Comparison of ENCODE assay signal across 1 cellular context in the genomic region with DNA sequence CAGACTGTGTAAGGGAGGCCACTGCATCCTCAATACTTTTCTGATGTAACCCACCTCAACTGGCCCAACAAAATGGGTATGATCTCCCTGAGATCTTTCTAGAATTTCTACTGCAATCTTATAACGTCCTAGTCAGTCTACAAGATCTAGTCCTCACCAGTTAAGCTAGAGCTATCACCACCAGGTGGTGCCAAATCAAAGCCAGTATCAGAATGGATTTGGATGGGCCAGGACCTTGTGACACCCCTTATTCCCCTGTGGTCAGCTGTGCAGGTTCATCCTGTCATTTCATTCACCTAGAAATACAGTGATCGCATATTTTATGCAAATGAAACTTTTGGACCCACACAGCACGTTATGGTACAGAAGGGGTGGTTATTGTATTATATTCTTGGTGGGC.
A peak's percentile ranks its signal among the peaks of the same experiment; 100 is the strongest.
TF ChIP-seq lines count a peak whose summit lies in the region.

No MANE protein-coding gene starts in this region.

TF ChIP-seq in H1, 55 proteins besides CTCF, POLR2A, EP300 and RAD21:
- TF ChIP-seq, protein P1, sequence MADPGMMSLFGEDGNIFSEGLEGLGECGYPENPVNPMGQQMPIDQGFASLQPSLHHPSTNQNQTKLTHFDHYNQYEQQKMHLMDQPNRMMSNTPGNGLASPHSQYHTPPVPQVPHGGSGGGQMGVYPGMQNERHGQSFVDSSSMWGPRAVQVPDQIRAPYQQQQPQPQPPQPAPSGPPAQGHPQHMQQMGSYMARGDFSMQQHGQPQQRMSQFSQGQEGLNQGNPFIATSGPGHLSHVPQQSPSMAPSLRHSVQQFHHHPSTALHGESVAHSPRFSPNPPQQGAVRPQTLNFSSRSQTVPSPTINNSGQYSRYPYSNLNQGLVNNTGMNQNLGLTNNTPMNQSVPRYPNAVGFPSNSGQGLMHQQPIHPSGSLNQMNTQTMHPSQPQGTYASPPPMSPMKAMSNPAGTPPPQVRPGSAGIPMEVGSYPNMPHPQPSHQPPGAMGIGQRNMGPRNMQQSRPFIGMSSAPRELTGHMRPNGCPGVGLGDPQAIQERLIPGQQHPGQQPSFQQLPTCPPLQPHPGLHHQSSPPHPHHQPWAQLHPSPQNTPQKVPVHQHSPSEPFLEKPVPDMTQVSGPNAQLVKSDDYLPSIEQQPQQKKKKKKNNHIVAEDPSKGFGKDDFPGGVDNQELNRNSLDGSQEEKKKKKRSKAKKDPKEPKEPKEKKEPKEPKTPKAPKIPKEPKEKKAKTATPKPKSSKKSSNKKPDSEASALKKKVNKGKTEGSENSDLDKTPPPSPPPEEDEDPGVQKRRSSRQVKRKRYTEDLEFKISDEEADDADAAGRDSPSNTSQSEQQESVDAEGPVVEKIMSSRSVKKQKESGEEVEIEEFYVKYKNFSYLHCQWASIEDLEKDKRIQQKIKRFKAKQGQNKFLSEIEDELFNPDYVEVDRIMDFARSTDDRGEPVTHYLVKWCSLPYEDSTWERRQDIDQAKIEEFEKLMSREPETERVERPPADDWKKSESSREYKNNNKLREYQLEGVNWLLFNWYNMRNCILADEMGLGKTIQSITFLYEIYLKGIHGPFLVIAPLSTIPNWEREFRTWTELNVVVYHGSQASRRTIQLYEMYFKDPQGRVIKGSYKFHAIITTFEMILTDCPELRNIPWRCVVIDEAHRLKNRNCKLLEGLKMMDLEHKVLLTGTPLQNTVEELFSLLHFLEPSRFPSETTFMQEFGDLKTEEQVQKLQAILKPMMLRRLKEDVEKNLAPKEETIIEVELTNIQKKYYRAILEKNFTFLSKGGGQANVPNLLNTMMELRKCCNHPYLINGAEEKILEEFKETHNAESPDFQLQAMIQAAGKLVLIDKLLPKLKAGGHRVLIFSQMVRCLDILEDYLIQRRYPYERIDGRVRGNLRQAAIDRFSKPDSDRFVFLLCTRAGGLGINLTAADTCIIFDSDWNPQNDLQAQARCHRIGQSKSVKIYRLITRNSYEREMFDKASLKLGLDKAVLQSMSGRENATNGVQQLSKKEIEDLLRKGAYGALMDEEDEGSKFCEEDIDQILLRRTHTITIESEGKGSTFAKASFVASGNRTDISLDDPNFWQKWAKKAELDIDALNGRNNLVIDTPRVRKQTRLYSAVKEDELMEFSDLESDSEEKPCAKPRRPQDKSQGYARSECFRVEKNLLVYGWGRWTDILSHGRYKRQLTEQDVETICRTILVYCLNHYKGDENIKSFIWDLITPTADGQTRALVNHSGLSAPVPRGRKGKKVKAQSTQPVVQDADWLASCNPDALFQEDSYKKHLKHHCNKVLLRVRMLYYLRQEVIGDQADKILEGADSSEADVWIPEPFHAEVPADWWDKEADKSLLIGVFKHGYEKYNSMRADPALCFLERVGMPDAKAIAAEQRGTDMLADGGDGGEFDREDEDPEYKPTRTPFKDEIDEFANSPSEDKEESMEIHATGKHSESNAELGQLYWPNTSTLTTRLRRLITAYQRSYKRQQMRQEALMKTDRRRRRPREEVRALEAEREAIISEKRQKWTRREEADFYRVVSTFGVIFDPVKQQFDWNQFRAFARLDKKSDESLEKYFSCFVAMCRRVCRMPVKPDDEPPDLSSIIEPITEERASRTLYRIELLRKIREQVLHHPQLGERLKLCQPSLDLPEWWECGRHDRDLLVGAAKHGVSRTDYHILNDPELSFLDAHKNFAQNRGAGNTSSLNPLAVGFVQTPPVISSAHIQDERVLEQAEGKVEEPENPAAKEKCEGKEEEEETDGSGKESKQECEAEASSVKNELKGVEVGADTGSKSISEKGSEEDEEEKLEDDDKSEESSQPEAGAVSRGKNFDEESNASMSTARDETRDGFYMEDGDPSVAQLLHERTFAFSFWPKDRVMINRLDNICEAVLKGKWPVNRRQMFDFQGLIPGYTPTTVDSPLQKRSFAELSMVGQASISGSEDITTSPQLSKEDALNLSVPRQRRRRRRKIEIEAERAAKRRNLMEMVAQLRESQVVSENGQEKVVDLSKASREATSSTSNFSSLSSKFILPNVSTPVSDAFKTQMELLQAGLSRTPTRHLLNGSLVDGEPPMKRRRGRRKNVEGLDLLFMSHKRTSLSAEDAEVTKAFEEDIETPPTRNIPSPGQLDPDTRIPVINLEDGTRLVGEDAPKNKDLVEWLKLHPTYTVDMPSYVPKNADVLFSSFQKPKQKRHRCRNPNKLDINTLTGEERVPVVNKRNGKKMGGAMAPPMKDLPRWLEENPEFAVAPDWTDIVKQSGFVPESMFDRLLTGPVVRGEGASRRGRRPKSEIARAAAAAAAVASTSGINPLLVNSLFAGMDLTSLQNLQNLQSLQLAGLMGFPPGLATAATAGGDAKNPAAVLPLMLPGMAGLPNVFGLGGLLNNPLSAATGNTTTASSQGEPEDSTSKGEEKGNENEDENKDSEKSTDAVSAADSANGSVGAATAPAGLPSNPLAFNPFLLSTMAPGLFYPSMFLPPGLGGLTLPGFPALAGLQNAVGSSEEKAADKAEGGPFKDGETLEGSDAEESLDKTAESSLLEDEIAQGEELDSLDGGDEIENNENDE (IDR thresholded peaks at IDR 0.05; ENCODE audit: insufficient replicate concordance, low read length) = no peak
- TF ChIP-seq HDAC2 (IDR thresholded peaks at IDR 0.05; ENCODE audit: borderline replicate concordance in 1 of 2, low read depth in 2 of 2, low read length in 2 of 2) = 0 out of 4 replicates have a peak, but pooled peaks of 1 of the 2 experiments have one; percentile 20
- peak; percentile 33 for TF ChIP-seq NANOG (IDR thresholded peaks at IDR 0.05; ENCODE audit: insufficient read depth, low read depth, low read length, poor library complexity, severe bottlenecking)
- TF ChIP-seq, protein P2, sequence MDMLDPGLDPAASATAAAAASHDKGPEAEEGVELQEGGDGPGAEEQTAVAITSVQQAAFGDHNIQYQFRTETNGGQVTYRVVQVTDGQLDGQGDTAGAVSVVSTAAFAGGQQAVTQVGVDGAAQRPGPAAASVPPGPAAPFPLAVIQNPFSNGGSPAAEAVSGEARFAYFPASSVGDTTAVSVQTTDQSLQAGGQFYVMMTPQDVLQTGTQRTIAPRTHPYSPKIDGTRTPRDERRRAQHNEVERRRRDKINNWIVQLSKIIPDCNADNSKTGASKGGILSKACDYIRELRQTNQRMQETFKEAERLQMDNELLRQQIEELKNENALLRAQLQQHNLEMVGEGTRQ (IDR thresholded peaks at IDR 0.05; ENCODE audit: low read length) = peak; percentile 25; the same call in 1 of the 2 replicates
- TF ChIP-seq SIN3A (conservative IDR thresholded peaks at IDR 0.05 in 1 of 2, IDR thresholded peaks at IDR 0.05 in 1 of 2; ENCODE audit: low read depth in 1 of 2, low read length in 2 of 2) = peak in 1 of 2 experiments; percentile 55; a peak in 1 of 4 replicates
